ENCODE assay signal across 29 cellular contexts in the genomic region with DNA sequence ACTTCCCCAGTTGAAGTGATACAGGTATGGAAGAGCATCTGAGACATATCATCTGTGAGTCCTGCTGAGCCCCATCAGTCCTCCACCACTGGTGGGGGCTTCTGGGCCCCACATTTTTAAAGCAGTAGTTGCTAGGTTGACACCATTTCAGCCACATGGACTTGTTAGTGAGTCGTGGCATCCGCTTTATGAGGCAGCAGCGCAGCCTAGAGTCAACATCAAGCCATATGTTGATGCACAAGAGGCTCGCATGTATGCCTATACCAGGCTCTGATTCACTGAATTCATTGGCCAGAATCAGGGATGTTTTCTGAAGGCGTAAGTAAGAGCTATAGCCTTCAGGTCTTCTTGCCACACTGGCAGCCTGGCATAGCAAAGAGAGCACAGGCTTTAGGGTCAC. TPM values are rescaled to one million over a fixed set of nuclear protein-coding genes. Genes with fewer than 3 reads are reported as not detected.
DNase-seq lines count a peak whose midpoint lies in the region; ATAC-seq and TF ChIP-seq lines count a peak whose summit lies in the region.
"Had no signal": no experiment of that assay in that cellular context is flagged by ENCODE, and none has a peak within 500 bp of the region (broad histone marks: within the 10 kb centered on the region; RNA-seq: fewer than 3 reads in every experiment).

No MANE protein-coding gene starts in this region.

- no peaks in the 10 kb centered on the region for H3K4me1 ChIP-seq in foreskin keratinocyte
- H3K4me1 ChIP-seq: left ventricle myocardium inferior, neural progenitor cell, pancreas, spleen, testis had no signal

- H3K27ac Mint-ChIP-seq in activated CD4-positive, alpha-beta T cell treated with anti-CD3 and anti-CD28 coated beads for 36 hours = no peak overlapping the region
- H3K27ac Mint-ChIP-seq: activated CD8-positive, alpha-beta memory T cell treated with anti-CD3 and anti-CD28 coated beads, Interleukin-2, amount 10 ng/mL, durations not matched to agents 7 days and 5 days; CD4-positive, alpha-beta T cell; dendritic cell treated with granulocyte-macrophage colony-stimulating factor and Interleukin-4, amounts not matched to agents 40 ng/mL and 50 ng/mL, for 4 days; IgD-negative memory B cell; neural progenitor cell; stimulated activated naive CD8-positive, alpha-beta T cell treated with anti-CD3 and anti-CD28 coated beads, Interleukin-15, Interleukin-2, amounts not matched to agents 100 ng/mL and 50 ng/mL, for 24 hours had no signal

- no peak overlapping the region for H3K4me3 Mint-ChIP-seq in activated CD4-positive, alpha-beta T cell treated with anti-CD3 and anti-CD28 coated beads for 36 hours
- H3K4me3 Mint-ChIP-seq: activated CD8-positive, alpha-beta memory T cell treated with anti-CD3 and anti-CD28 coated beads, Interleukin-2, amount 10 ng/mL, durations not matched to agents 7 days and 5 days; activated T-cell treated with anti-CD3 and anti-CD28 coated beads, Interleukin-2, amount 50 U/mL, for 4 hours; CD4-positive, alpha-beta T cell; dendritic cell treated with granulocyte-macrophage colony-stimulating factor and Interleukin-4, amounts not matched to agents 40 ng/mL and 50 ng/mL, for 4 days; IgD-negative memory B cell; neural progenitor cell; stimulated activated naive CD8-positive, alpha-beta T cell treated with anti-CD3 and anti-CD28 coated beads, Interleukin-15, Interleukin-2, amounts not matched to agents 100 ng/mL and 50 ng/mL, for 24 hours had no signal

- peak; percentile 39 for ATAC-seq in activated CD4-positive, alpha-beta T cell treated with anti-CD3 and anti-CD28 coated beads for 36 hours
- ATAC-seq in foreskin keratinocyte (no peak), HG02642 (IDR thresholded peaks at IDR 0.05; ENCODE audit: poor library complexity, unreplicated experiment) (no peak)
- ATAC-seq: activated CD8-positive, alpha-beta memory T cell treated with anti-CD3 and anti-CD28 coated beads, Interleukin-2, amount 10 ng/mL, durations not matched to agents 7 days and 5 days; activated T-cell treated with anti-CD3 and anti-CD28 coated beads, Interleukin-2, amount 50 U/mL, for 4 hours; esophagus mucosa; pancreas; Right ventricle myocardium inferior had no signal

- no peaks in the 10 kb centered on the region for H3K27me3 Mint-ChIP-seq in activated CD4-positive, alpha-beta T cell treated with anti-CD3 and anti-CD28 coated beads for 36 hours
- H3K27me3 Mint-ChIP-seq: activated CD8-positive, alpha-beta memory T cell treated with anti-CD3 and anti-CD28 coated beads, Interleukin-2, amount 10 ng/mL, durations not matched to agents 7 days and 5 days; CD4-positive, alpha-beta T cell; dendritic cell treated with granulocyte-macrophage colony-stimulating factor and Interleukin-4, amounts not matched to agents 40 ng/mL and 50 ng/mL, for 4 days; IgD-negative memory B cell; stimulated activated naive CD8-positive, alpha-beta T cell treated with anti-CD3 and anti-CD28 coated beads, Interleukin-15, Interleukin-2, amounts not matched to agents 100 ng/mL and 50 ng/mL, for 24 hours had no signal

- no peak overlapping the region for H3K27ac ChIP-seq in foreskin keratinocyte
- H3K27ac ChIP-seq: left ventricle myocardium inferior, neural progenitor cell, pancreas, PC-9, spleen, testis had no signal

- peak; percentile 18 for DNase-seq in activated CD4-positive, alpha-beta T cell treated with anti-CD3 and anti-CD28 coated beads for 36 hours
- DNase-seq in activated CD4-positive, alpha-beta T cell treated with anti-CD3 and anti-CD28 coated beads, Interleukin-2, amount 50 U/mL, for 48 hours = no peak
- DNase-seq in HCEC 1CT (peak; percentile 7), SK-MEL-5 (ENCODE audit: low read depth, low spot score) (peak; percentile 6), foreskin keratinocyte (no peak), SIG-M5 (lab: John Stamatoyannopoulos, UW) (no peak)
- DNase-seq in activated CD8-positive, alpha-beta memory T cell treated with anti-CD3 and anti-CD28 coated beads for 24 hours = no peak
- DNase-seq: activated CD4-positive, alpha-beta T cell treated with anti-CD3 and anti-CD28 coated beads for 4 hours; activated CD8-positive, alpha-beta memory T cell treated with anti-CD3 and anti-CD28 coated beads, Interleukin-2, amount 10 ng/mL, durations not matched to agents 7 days and 5 days; activated gamma-delta T cell; activated T-cell treated with anti-CD3 and anti-CD28 coated beads, Interleukin-2, amount 50 U/mL, for 4 hours; CD4-positive, alpha-beta T cell; foreskin fibroblast; left ventricle myocardium inferior; NCI-H1930; NCI-H524 treated with DMSO at 0.1 percent for 48 hours; pancreas; PC-9; retina; spleen; stimulated activated CD8-positive, alpha-beta memory T cell treated with anti-CD3 and anti-CD28 coated beads, Interleukin-4, amount 100 ng/mL, for 48 hours; testis had no signal

- intact Hi-C loops in activated CD4-positive, alpha-beta T cell treated with anti-CD3 and anti-CD28 coated beads for 36 hours (cut with DNase I, micrococcal nuclease) = no loop called here

- peaks cover 27% of the 10 kb centered on the region for H3K36me3 Mint-ChIP-seq in activated CD4-positive, alpha-beta T cell treated with anti-CD3 and anti-CD28 coated beads for 36 hours (ENCODE audit: low read depth)

- TF ChIP-seq CTCF in foreskin keratinocyte (conservative IDR thresholded peaks at IDR 0.05) = peak; percentile 11

- POLR2A ChIA-PET in activated CD4-positive, alpha-beta T cell treated with anti-CD3 and anti-CD28 coated beads for 36 hours (lab: Charles Lee) = no interaction called here

- no peaks in the 10 kb centered on the region for H3K9me3 Mint-ChIP-seq in activated CD4-positive, alpha-beta T cell treated with anti-CD3 and anti-CD28 coated beads for 36 hours (ENCODE audit: low read depth)
- H3K9me3 Mint-ChIP-seq: activated T-cell treated with anti-CD3 and anti-CD28 coated beads, Interleukin-2, amount 50 U/mL, for 4 hours; CD4-positive, alpha-beta T cell; dendritic cell treated with granulocyte-macrophage colony-stimulating factor and Interleukin-4, amounts not matched to agents 40 ng/mL and 50 ng/mL, for 4 days; IgD-negative memory B cell; neural progenitor cell; stimulated activated naive CD8-positive, alpha-beta T cell treated with anti-CD3 and anti-CD28 coated beads, Interleukin-15, Interleukin-2, amounts not matched to agents 100 ng/mL and 50 ng/mL, for 24 hours had no signal

- CTCF ChIA-PET in activated CD4-positive, alpha-beta T cell treated with anti-CD3 and anti-CD28 coated beads for 36 hours (lab: Charles Lee) = interaction anchor here (0.9 to 1.0 kb wide), 2 partner anchors 17 to 129 kb away, joined by 3 read pairs; no protein-coding TSS in a partner anchor

- no peaks in the 10 kb centered on the region for H3K4me1 Mint-ChIP-seq in activated CD4-positive, alpha-beta T cell treated with anti-CD3 and anti-CD28 coated beads for 36 hours
- H3K4me1 Mint-ChIP-seq: IgD-negative memory B cell had no signal

- H3K27me3 ChIP-seq in foreskin keratinocyte = no peaks in the 10 kb centered on the region
- H3K27me3 ChIP-seq: neural progenitor cell, pancreas, spleen, testis had no signal

- in situ Hi-C loops in SK-MEL-5 (cut with HindIII; ENCODE audit: low pct_unique_long_range_greater_than_20kb, low sequenced_read_pairs) = no loop called here

RNA-seq across cellular contexts. Expression of gene ZNF346, which starts 26.8 kb away (rescaled TPM):
- 10 to 100 TPM; 16.5 to 23.3 TPM for total RNA-seq in activated CD4-positive, alpha-beta T cell treated with anti-CD3 and anti-CD28 coated beads for 36 hours
- 9.0 and 9.2 TPM in 2 replicates for total RNA-seq in SK-MEL-5 (2014; rRNA removed; shearing (Covaris generic))
- 7.9 and 9.1 TPM in 2 replicates for polyA plus RNA-seq in SK-MEL-5 (2015; cell fraction: cytosol; rRNA removed)
- 11.8 and 15.1 TPM in 2 replicates for polyA plus RNA-seq in SK-MEL-5 (2015; cell fraction: nucleus; rRNA removed)
- 11.7 and 12.0 TPM in 2 replicates for total RNA-seq in foreskin keratinocyte
- polyA plus RNA-seq in foreskin keratinocyte = 6.3 and 7.2 TPM in 2 replicates

RNA-seq across cellular contexts. Expression of gene FGFR4, which starts 37.4 kb away (rescaled TPM):
- total RNA-seq in activated CD4-positive, alpha-beta T cell treated with anti-CD3 and anti-CD28 coated beads for 36 hours = 1 to 10 TPM; 1.5 to 2.0 TPM
- 15.2 and 16.6 TPM in 2 replicates for total RNA-seq in SK-MEL-5 (2014; rRNA removed; shearing (Covaris generic))
- 25.7 and 28.6 TPM in 2 replicates for polyA plus RNA-seq in SK-MEL-5 (2015; cell fraction: cytosol; rRNA removed)
- polyA plus RNA-seq in SK-MEL-5 (2015; cell fraction: nucleus; rRNA removed) = 20.6 and 37.5 TPM in 2 replicates
- 5.5 and 8.3 TPM in 2 replicates for total RNA-seq in foreskin keratinocyte
- polyA plus RNA-seq in foreskin keratinocyte = 4.6 and 6.4 TPM in 2 replicates

RNA-seq across cellular contexts. Expression of gene UIMC1, which starts 42.7 kb away (rescaled TPM):
- total RNA-seq in activated CD4-positive, alpha-beta T cell treated with anti-CD3 and anti-CD28 coated beads for 36 hours = 10 to 100 TPM; 50.4 to 53.4 TPM
- total RNA-seq in SK-MEL-5 (2014; rRNA removed; shearing (Covaris generic)) = 14.3 and 14.9 TPM in 2 replicates
- polyA plus RNA-seq in SK-MEL-5 (2015; cell fraction: cytosol; rRNA removed) = 13.4 and 17.8 TPM in 2 replicates
- 34.9 and 37.6 TPM in 2 replicates for polyA plus RNA-seq in SK-MEL-5 (2015; cell fraction: nucleus; rRNA removed)
- total RNA-seq in foreskin keratinocyte = 35.2 and 38.4 TPM in 2 replicates
- polyA plus RNA-seq in foreskin keratinocyte = 28.4 and 33.0 TPM in 2 replicates

Comparison
In these comparisons a context has a peak if more than half of its experiments do, and no peak if none do; other contexts are left out.
1. DNase-seq: peak in activated CD4-positive, alpha-beta T cell treated with anti-CD3 and anti-CD28 coated beads for 36 hours (single experiment), HCEC 1CT (single experiment) and SK-MEL-5 (single experiment); none in activated CD4-positive, alpha-beta T cell treated with anti-CD3 and anti-CD28 coated beads, Interleukin-2, amount 50 U/mL, for 48 hours (0 of 2), foreskin keratinocyte (0 of 2), activated CD8-positive, alpha-beta memory T cell treated with anti-CD3 and anti-CD28 coated beads for 24 hours (single experiment) and SIG-M5 (single experiment).